Comparison of ENCODE assay signal across 1 cellular context in the genomic region with DNA sequence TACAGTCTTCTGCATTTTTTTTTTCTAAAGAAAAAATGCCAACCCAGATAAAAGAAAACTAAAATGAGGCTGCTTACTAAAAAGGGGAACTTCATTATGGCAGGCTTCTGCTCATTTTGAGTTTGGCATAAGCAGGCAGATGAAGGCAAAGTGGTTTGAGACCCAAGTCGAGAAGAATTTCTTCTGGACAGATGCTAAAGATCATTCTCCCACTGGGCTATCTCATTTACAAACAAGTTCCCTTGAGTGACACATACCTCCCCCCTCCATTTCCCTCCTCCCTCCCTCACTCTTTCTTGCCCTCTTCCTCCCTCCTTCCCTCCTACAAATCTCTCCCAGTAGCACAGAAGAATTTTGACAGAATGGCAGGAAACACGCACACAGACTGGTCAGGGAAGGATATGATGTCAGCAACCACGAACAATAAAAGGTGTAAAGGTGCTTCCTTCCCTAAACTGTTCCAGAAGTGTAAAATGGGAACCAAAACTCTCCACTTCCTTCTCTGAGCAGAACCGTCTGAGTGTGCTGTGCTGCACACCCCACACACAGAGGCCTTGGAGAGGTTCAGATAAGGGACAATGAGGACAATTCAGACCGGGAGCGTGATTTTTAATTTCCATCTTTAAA.
TF ChIP-seq lines count a peak whose summit lies in the region.

No MANE protein-coding gene starts in this region.

TF ChIP-seq in H1, 55 proteins besides CTCF, POLR2A, EP300 and RAD21:
- TF ChIP-seq CHD2 (IDR thresholded peaks at IDR 0.05; ENCODE audit: low read length) (no peak), HDAC2 (IDR thresholded peaks at IDR 0.05; ENCODE audit: borderline replicate concordance in 1 of 2, low read depth in 2 of 2, low read length in 2 of 2) (no peak), BACH1 (IDR thresholded peaks at IDR 0.05; ENCODE audit: low read length) (no peak), ASH2L (IDR thresholded peaks at IDR 0.05; ENCODE audit: low read length) (no peak), SIX5 (IDR thresholded peaks at IDR 0.05; ENCODE audit: low read depth, low read length) (no peak), RFX5 (IDR thresholded peaks at IDR 0.05; ENCODE audit: borderline replicate concordance, low read depth, low read length) (no peak), MAFK (IDR thresholded peaks at IDR 0.05; ENCODE audit: low read depth, low read length) (no peak)
- TF ChIP-seq, protein P1, sequence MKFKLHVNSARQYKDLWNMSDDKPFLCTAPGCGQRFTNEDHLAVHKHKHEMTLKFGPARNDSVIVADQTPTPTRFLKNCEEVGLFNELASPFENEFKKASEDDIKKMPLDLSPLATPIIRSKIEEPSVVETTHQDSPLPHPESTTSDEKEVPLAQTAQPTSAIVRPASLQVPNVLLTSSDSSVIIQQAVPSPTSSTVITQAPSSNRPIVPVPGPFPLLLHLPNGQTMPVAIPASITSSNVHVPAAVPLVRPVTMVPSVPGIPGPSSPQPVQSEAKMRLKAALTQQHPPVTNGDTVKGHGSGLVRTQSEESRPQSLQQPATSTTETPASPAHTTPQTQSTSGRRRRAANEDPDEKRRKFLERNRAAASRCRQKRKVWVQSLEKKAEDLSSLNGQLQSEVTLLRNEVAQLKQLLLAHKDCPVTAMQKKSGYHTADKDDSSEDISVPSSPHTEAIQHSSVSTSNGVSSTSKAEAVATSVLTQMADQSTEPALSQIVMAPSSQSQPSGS (IDR thresholded peaks at IDR 0.05; ENCODE audit: low read length) = no peak
